In the genomic region with DNA sequence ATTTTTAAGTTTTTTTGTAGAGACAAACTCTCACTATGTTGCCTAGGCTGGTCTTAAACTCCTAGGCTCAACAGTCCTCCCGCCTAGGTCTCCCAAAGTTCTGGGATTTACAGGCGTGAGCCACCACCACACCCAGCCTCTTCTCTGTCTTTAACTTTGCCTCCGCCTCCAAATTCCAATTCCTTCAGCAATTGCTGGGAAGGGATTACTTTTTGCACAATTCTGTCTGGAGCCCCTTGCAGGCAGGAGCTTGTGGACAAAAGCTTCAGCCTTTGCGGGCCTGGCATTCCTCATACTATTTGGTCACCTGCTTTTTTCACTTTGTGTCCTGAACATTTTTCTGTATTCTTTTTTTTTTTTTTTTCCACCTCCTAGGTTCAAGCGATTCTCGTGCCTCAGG, we compare ENCODE assay signal across 10 cellular contexts. TPM values are rescaled to one million over a fixed set of nuclear protein-coding genes. Genes with fewer than 3 reads are reported as not detected.
A peak's percentile ranks its signal among the peaks of the same experiment; 100 is the strongest.
DNase-seq lines count a peak whose midpoint lies in the region; ATAC-seq and TF ChIP-seq lines count a peak whose summit lies in the region.
"Had no signal": no experiment of that assay in that cellular context is flagged by ENCODE, and none has a peak within 500 bp of the region (broad histone marks: within the 10 kb centered on the region; RNA-seq: fewer than 3 reads in every experiment).

No MANE protein-coding gene starts in this region.

- TF ChIP-seq CTCF in HL-60 (IDR thresholded peaks at IDR 0.05; ENCODE audit: insufficient read depth, low read length) (no peak), chondrocyte (IDR thresholded peaks at IDR 0.05) (no peak), natural killer cell (IDR thresholded peaks at IDR 0.05) (no peak)

- H3K27ac ChIP-seq in BLaER1 (no peak overlapping the region; the same call in 1 of the 2 replicates), HL-60 (replicated peaks) (peak overlapping the region; percentile 53), SJCRH30 (no peak overlapping the region)
- H3K27ac ChIP-seq: VCaP had no signal

- H3K4me3 Mint-ChIP-seq in chondrocyte (ENCODE audit: unreplicated experiment) (no peak overlapping the region), natural killer cell (peak overlapping the region; percentile 86)

- H3K9ac ChIP-seq in BLaER1: no peak overlapping the region

- no peaks in the 10 kb centered on the region for H3K9me3 ChIP-seq in BLaER1
- no peaks in the 10 kb centered on the region for H3K9me3 ChIP-seq in SJCRH30 (replicated peaks)

- H3K9me3 Mint-ChIP-seq in chondrocyte (ENCODE audit: low read depth) (no peaks in the 10 kb centered on the region), natural killer cell (no peaks in the 10 kb centered on the region)

- H3K27me3 Mint-ChIP-seq in chondrocyte (ENCODE audit: low read depth) (no peaks in the 10 kb centered on the region), natural killer cell (ENCODE audit: low read depth in 2 of 2) (no peaks in the 10 kb centered on the region)

- H3K27ac Mint-ChIP-seq in chondrocyte (ENCODE audit: unreplicated experiment): peak overlapping the region; percentile 57
- H3K27ac Mint-ChIP-seq in natural killer cell: peak overlapping the region; percentile 96 to 100

- peaks cover 100% of the 10 kb centered on the region for H3K4me1 ChIP-seq in BLaER1
- H3K4me1 ChIP-seq in SJCRH30: peaks cover 18% of the 10 kb centered on the region

- H3K36me3 Mint-ChIP-seq in chondrocyte (ENCODE audit: low read depth): no peaks in the 10 kb centered on the region
- H3K36me3 Mint-ChIP-seq in natural killer cell: no peaks in the 10 kb centered on the region

- H3K27me3 ChIP-seq in BLaER1 (no peaks in the 10 kb centered on the region), HL-60 (ENCODE audit: insufficient read depth, poor library complexity, severe bottlenecking) (no peaks in the 10 kb centered on the region), SJCRH30 (no peaks in the 10 kb centered on the region)

- intact Hi-C loops in natural killer cell (cut with micrococcal nuclease): loop anchor here (10.0 kb wide), 1 partner anchor 1547 kb away; the partner anchor contains the start of gene GLTP

- H3K4me2 ChIP-seq in BLaER1: peak overlapping the region; percentile 90

- peaks cover 100% of the 10 kb centered on the region for H4K20me1 ChIP-seq in BLaER1

- peaks cover 50% of the 10 kb centered on the region for H3K4me1 Mint-ChIP-seq in chondrocyte (ENCODE audit: low read depth)
- H3K4me1 Mint-ChIP-seq in natural killer cell: peaks cover 85 to 91% of the 10 kb centered on the region in 2 donors

- DNase-seq in HL-60 (ENCODE audit: low read depth in 1 of 2, low spot score in 1 of 2) (no peak), chondrocyte (ENCODE audit: low spot score) (no peak), natural killer cell (no peak), EL (no peak), T1000 (lab: John Stamatoyannopoulos, UW) (no peak), SJCRH30 (no peak), DMS53 (lab: John Stamatoyannopoulos, UW) (no peak)
- DNase-seq: NK-92 treated with Interleukin-12 subunit alpha and Interleukin-12 subunit beta, amount 100 ng/mL, for 24 hours had no signal

- H3K4me3 ChIP-seq in BLaER1 (no peak overlapping the region), HL-60 (replicated peaks; ENCODE audit: insufficient read depth, low read length) (no peak overlapping the region), SJCRH30 (no peak overlapping the region)

- H3K36me3 ChIP-seq in BLaER1 (0 out of 2 replicates have a peak, but pooled peaks cover 3% of the 10 kb centered on the region), SJCRH30 (no peaks in the 10 kb centered on the region; the same call in 1 of the 2 replicates)

- ATAC-seq in natural killer cell: no peak

RNA-seq across cellular contexts. Expression of gene SH2B3, which starts 26.0 kb away (rescaled TPM):
- total RNA-seq in chondrocyte: 14.7 to 20.0 TPM (median 18.3 TPM) in 3 replicates
- total RNA-seq in natural killer cell: 10 to 100 TPM; 68.1 to 81.3 (median 68.4) TPM
- total RNA-seq in SJCRH30 (2014; rRNA removed; shearing (Covaris generic)): 11.1 and 13.2 TPM in 2 replicates
